ENCODE assay signal across 8 cellular contexts in genomic region chr17:19744922-19745757, GRCh38. TPM values are rescaled to one million over a fixed set of nuclear protein-coding genes. Genes with fewer than 3 reads are reported as not detected.
DNase-seq lines count a peak whose midpoint lies in the region; ATAC-seq, FAIRE-seq and TF ChIP-seq lines count a peak whose summit lies in the region.

No MANE protein-coding gene starts in this region.

- H3K36me3 ChIP-seq in bronchial epithelial cell (ENCODE audit: control insufficient read depth, insufficient read depth, low read length) (peaks cover 27% of the 10 kb centered on the region), small intestine (ENCODE audit: control insufficient read depth in 2 of 2, insufficient read depth in 2 of 2, low read length in 2 of 2) (no peaks in the 10 kb centered on the region)

- no peaks in the 10 kb centered on the region for H3K9me3 ChIP-seq in small intestine (ENCODE audit: control insufficient read depth, low read depth)

- peak overlapping the region; percentile 80 for H3K4me3 Mint-ChIP-seq in activated B cell treated with CpG ODN at 0.5 μM for 24 hours
- peak overlapping the region; percentile 59 to 81 (median 65) for H3K4me3 Mint-ChIP-seq in immature natural killer cell

- H3K27me3 Mint-ChIP-seq in activated B cell treated with CpG ODN at 0.5 μM for 24 hours (peaks cover 13% of the 10 kb centered on the region), immature natural killer cell (ENCODE audit: low read depth in 3 of 3) (peaks cover 0 to 4% (median 2%) of the 10 kb centered on the region in 3 donors)

- peaks cover 6% of the 10 kb centered on the region for H3K4me1 Mint-ChIP-seq in activated B cell treated with CpG ODN at 0.5 μM for 24 hours
- H3K4me1 Mint-ChIP-seq in immature natural killer cell = peaks cover 6% of the 10 kb centered on the region in 2 donors

- TF ChIP-seq POLR2A in GM12892 (IDR thresholded peaks at IDR 0.05; ENCODE audit: low read depth, low read length) (no peak), NB4 (IDR thresholded peaks at IDR 0.05; ENCODE audit: extremely low read depth, insufficient read length) (no peak)

- intact Hi-C loops in activated B cell treated with CpG ODN at 0.5 μM for 24 hours (cut with micrococcal nuclease) = loop anchor here (2.0 kb wide), 1 partner anchor 18 kb away; no protein-coding TSS in a partner anchor

- FAIRE-seq in GM12892 (lab: Jason Lieb, UNC) (peak; percentile 66), bronchial epithelial cell (lab: Jason Lieb, UNC) (no peak), small intestine (lab: Jason Lieb, UNC) (no peak)

- H3K27me3 ChIP-seq in bronchial epithelial cell (ENCODE audit: control insufficient read depth, insufficient read depth, low read length) (no peaks in the 10 kb centered on the region), small intestine (ENCODE audit: control insufficient read depth in 2 of 2, insufficient read depth in 2 of 2, low read length in 2 of 2) (no peaks in the 10 kb centered on the region)

- POLR2A ChIA-PET in activated B cell treated with CpG ODN at 0.5 μM for 24 hours (lab: Charles Lee) = interaction anchor here (0.5 to 1.9 kb wide), 3 partner anchors 8 to 237 kb away, joined by 5 to 7 read pairs (median 5); no protein-coding TSS in a partner anchor

- peak; percentile 84 for TF ChIP-seq CTCF in NB4 (IDR thresholded peaks at IDR 0.05; ENCODE audit: low read depth, low read length)
- TF ChIP-seq CTCF in activated B cell treated with CpG ODN at 0.5 μM for 24 hours (IDR thresholded peaks at IDR 0.05) = no peak
- TF ChIP-seq CTCF in bronchial epithelial cell (IDR thresholded peaks at IDR 0.05; ENCODE audit: insufficient read depth, low read length, severe bottlenecking) = peak; percentile 97

- H3K4me3 ChIP-seq in NB4 (ENCODE audit: low read depth, low read length) (no peak overlapping the region), bronchial epithelial cell (ENCODE audit: low read depth, low read length) (peak overlapping the region; percentile 5), small intestine (ENCODE audit: low read depth in 1 of 2, low read length in 2 of 2) (peak overlapping the region; percentile 30 to 42)

- H3K27ac Mint-ChIP-seq in activated B cell treated with CpG ODN at 0.5 μM for 24 hours = no peak overlapping the region
- H3K27ac Mint-ChIP-seq in immature natural killer cell = peak overlapping the region in 1 of 6 donors; percentile 14

- H3K27ac ChIP-seq in small intestine (ENCODE audit: low read depth in 1 of 2, low read length in 1 of 2) = peak overlapping the region; percentile 50 to 58

- ATAC-seq in activated B cell treated with CpG ODN at 0.5 μM for 24 hours (ENCODE audit: low read depth) = peak; percentile 97
- ATAC-seq in GM19324 (IDR thresholded peaks at IDR 0.05; ENCODE audit: low FRiP score, unreplicated experiment) = no peak
- ATAC-seq in HG03469 (IDR thresholded peaks at IDR 0.05; ENCODE audit: unreplicated experiment) = no peak

- CTCF ChIA-PET in activated B cell treated with CpG ODN at 0.5 μM for 24 hours (lab: Charles Lee) = interaction anchor here (0.6 to 2.1 kb wide), 12 partner anchors 9 to 439 kb away, joined by 3 to 18 read pairs (median 4); partner anchors contain the start of genes ALDH3A2, B9D1 and MAPK7

- DNase-seq in GM12892 (ENCODE audit: insufficient read length) = peak; percentile 89
- DNase-seq in NB4 (ENCODE audit: low read depth) = peak; percentile 87
- DNase-seq in activated B cell treated with CpG ODN at 0.5 μM for 24 hours = peak; percentile 74
- DNase-seq in bronchial epithelial cell (ENCODE audit: low read depth) = peak; percentile 69
- DNase-seq in immature natural killer cell = peak; percentile 77 to 82 (median 80)
- DNase-seq in small intestine = peak; percentile 86

- H3K9me3 Mint-ChIP-seq in activated B cell treated with CpG ODN at 0.5 μM for 24 hours (no peaks in the 10 kb centered on the region), immature natural killer cell (peaks cover 0 to 1% (median 0%) of the 10 kb centered on the region in 6 donors)

- no peaks in the 10 kb centered on the region for H3K36me3 Mint-ChIP-seq in activated B cell treated with CpG ODN at 0.5 μM for 24 hours (ENCODE audit: low read depth)
- no peaks in the 10 kb centered on the region for H3K36me3 Mint-ChIP-seq in immature natural killer cell

- H3K4me1 ChIP-seq in small intestine (ENCODE audit: control insufficient read depth in 2 of 2, insufficient read depth in 1 of 2, low read depth in 1 of 2, low read length in 1 of 2) = no peaks in the 10 kb centered on the region

- 14 to 20% (median 15%) methylated on average over 32 to 50 of the region's 50 CpGs for WGBS in small intestine, 3 donors

RNA-seq across cellular contexts. Expression of gene ALDH3A1, which starts 3.0 kb away (rescaled TPM):
- not detected for polyA plus RNA-seq in GM12892 (2012; ENCODE audit: missing spikeins)
- total RNA-seq in activated B cell treated with CpG ODN at 0.5 μM for 24 hours (not detected in 2 replicates), bronchial epithelial cell (24.2 and 53.3 TPM in 2 replicates)
- polyA plus RNA-seq in immature natural killer cell (under 1 TPM in 2 of 3 donors, not detected in 1; 0.31 to 0.43 TPM), small intestine (1 to 10 TPM; 2.4 to 5.8 (median 3.8) TPM)

RNA-seq across cellular contexts. Expression of gene SLC47A2, which starts 28.8 kb away (rescaled TPM):
- not detected for polyA plus RNA-seq in GM12892 (2012; ENCODE audit: missing spikeins)
- total RNA-seq in activated B cell treated with CpG ODN at 0.5 μM for 24 hours = not detected in 2 replicates
- 0.77 and 0.79 TPM in 2 replicates for total RNA-seq in bronchial epithelial cell
- not detected for polyA plus RNA-seq in immature natural killer cell
- 1 to 10 TPM in 1 of 3 donors, under 1 TPM in 2; 0.34 to 1.1 (median 0.45) TPM for polyA plus RNA-seq in small intestine

Comparison
In these comparisons a context has a peak if more than half of its experiments do, and no peak if none do; other contexts are left out.
1. RNA of gene ALDH3A1, which starts 3.0 kb away (total RNA-seq): 24.2 to 53.3 TPM in bronchial epithelial cell; not detected in activated B cell treated with CpG ODN at 0.5 μM for 24 hours; every median in the first group is over 10 times any median in the second.
2. Peak in every context shown above with its lines, with median percentiles within 50 percentile points of each other: DNase-seq.